Comparison of ENCODE assay signal across 9 cellular contexts in the genomic region with DNA sequence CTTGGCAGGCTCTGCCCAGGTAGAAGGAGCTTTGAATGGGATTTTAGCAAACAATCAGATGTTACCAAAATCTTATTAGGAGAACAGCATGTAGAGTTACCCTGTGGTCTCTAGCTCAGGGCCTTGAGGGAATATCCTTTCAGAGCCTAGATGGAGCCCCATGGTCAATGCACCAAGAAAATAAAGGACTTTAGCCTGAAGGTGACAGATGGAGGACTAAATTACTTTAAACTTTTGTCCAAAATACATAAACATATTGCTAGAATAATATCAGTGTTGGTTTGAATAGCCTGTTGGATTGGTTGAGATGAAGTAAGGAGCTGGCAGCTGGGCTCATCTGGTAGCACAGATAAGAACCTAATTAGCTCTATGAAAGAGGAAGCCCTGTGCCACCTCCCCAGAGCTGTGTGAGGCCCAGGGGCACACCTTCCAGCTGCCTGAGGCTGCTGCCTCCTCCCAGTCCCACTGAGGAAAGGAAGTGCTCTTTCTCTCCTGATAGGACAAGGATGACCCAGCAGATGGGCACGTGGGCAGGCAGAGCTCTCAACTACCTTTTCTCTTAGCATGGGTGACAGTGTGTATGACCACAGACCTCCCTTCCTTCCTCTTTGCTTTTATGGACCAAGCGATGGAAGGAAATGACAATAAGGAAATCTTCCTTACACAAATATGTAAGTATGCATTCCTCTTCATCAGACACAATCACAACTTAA.
A peak's percentile ranks its signal among the peaks of the same experiment; 100 is the strongest.
DNase-seq lines count a peak whose midpoint lies in the region; ATAC-seq and TF ChIP-seq lines count a peak whose summit lies in the region.
"Had no signal": no experiment of that assay in that cellular context is flagged by ENCODE, and none has a peak within 500 bp of the region (broad histone marks: within the 10 kb centered on the region; RNA-seq: fewer than 3 reads in every experiment).

No MANE protein-coding gene starts in this region.

- peaks cover 27% of the 10 kb centered on the region for H3K4me1 Mint-ChIP-seq in HFFc6 (ENCODE audit: low read depth)

- H3K27ac ChIP-seq in Peyer's patch = peak overlapping the region; percentile 41 to 79 (median 57)

- no peak overlapping the region for H3K4me3 Mint-ChIP-seq in HFFc6
- H3K4me3 Mint-ChIP-seq: nephron had no signal

- TF ChIP-seq POLR2A in Peyer's patch (IDR thresholded peaks at IDR 0.05) = no peak

- no peak overlapping the region for H3K27ac Mint-ChIP-seq in HFFc6
- H3K27ac Mint-ChIP-seq: nephron had no signal

- peaks cover 0 to 17% (median 10%) of the 10 kb centered on the region in 4 donors for H3K4me1 ChIP-seq in Peyer's patch

- H3K36me3 Mint-ChIP-seq in HFFc6 (ENCODE audit: low read depth) = no peaks in the 10 kb centered on the region

- no peaks in the 10 kb centered on the region for H3K9me3 ChIP-seq in Peyer's patch

- peaks cover 1% of the 10 kb centered on the region for H3K27me3 Mint-ChIP-seq in HFFc6 (ENCODE audit: insufficient read depth)

- intact Hi-C loops in left cardiac atrium (cut with DNase I) = no loop called here

- no peak for TF ChIP-seq CTCF in Peyer's patch (IDR thresholded peaks at IDR 0.05)
- TF ChIP-seq CTCF in HFFc6 (IDR thresholded peaks at IDR 0.05) = no peak

- DNase-seq in stimulated activated CD4-positive, alpha-beta T cell treated with anti-CD3 and anti-CD28 coated beads, Interleukin-1b, Interleukin-23, amount 100 ng/mL, for 48 hours = peak; percentile 56
- DNase-seq in stimulated activated CD4-positive, alpha-beta T cell treated with anti-CD3 and anti-CD28 coated beads, Interleukin-2, amount 100 ng/mL, for 48 hours = no peak
- DNase-seq in Peyer's patch (peak in 2 of 3 donors; percentile 77 to 81), left cardiac atrium (no peak), dedifferentiated amniotic fluid mesenchymal stem cell (ENCODE audit: extremely low spot score) (no peak), HFFc6 (no peak), ecto neural progenitor cell (ENCODE audit: low spot score) (no peak)

- no peaks in the 10 kb centered on the region for H3K9me3 Mint-ChIP-seq in HFFc6
- H3K9me3 Mint-ChIP-seq: nephron had no signal

- no peaks in the 10 kb centered on the region for H3K27me3 ChIP-seq in Peyer's patch

- H3K36me3 ChIP-seq in Peyer's patch = no peaks in the 10 kb centered on the region

- ATAC-seq in HG03064 (IDR thresholded peaks at IDR 0.05; ENCODE audit: low read depth, unreplicated experiment) = peak; percentile 50
- ATAC-seq in left cardiac atrium = peak; percentile 27 to 67

- no peak overlapping the region for H3K4me3 ChIP-seq in Peyer's patch

Comparison
In these comparisons a context has a peak if more than half of its experiments do, and no peak if none do; other contexts are left out.
1. DNase-seq: peak in stimulated activated CD4-positive, alpha-beta T cell treated with anti-CD3 and anti-CD28 coated beads, Interleukin-1b, Interleukin-23, amount 100 ng/mL, for 48 hours (single experiment) and Peyer's patch (2 of 3); none in stimulated activated CD4-positive, alpha-beta T cell treated with anti-CD3 and anti-CD28 coated beads, Interleukin-2, amount 100 ng/mL, for 48 hours (0 of 2), left cardiac atrium (single experiment), dedifferentiated amniotic fluid mesenchymal stem cell (single experiment), HFFc6 (single experiment) and ecto neural progenitor cell (single experiment).